ENCODE assay signal across 1 cellular context in genomic region chr9:116190997-116191396, GRCh38.
TF ChIP-seq lines count a peak whose summit lies in the region.

No MANE protein-coding gene starts in this region.

TF ChIP-seq in GM23338, 12 proteins besides CTCF, POLR2A, EP300 and RAD21 (continued from another document):
- TF ChIP-seq REST (IDR thresholded peaks at IDR 0.05; ENCODE audit: unreplicated experiment), result no peak
- no peak for TF ChIP-seq CREB1 (CRISPR knock-in tag; IDR thresholded peaks at IDR 0.05; ENCODE audit: low read depth)
- TF ChIP-seq ZNF331 (CRISPR knock-in tag; IDR thresholded peaks at IDR 0.05; ENCODE audit: low read depth), result no peak
